Comparison of ENCODE assay signal across 13 cellular contexts in the genomic region with DNA sequence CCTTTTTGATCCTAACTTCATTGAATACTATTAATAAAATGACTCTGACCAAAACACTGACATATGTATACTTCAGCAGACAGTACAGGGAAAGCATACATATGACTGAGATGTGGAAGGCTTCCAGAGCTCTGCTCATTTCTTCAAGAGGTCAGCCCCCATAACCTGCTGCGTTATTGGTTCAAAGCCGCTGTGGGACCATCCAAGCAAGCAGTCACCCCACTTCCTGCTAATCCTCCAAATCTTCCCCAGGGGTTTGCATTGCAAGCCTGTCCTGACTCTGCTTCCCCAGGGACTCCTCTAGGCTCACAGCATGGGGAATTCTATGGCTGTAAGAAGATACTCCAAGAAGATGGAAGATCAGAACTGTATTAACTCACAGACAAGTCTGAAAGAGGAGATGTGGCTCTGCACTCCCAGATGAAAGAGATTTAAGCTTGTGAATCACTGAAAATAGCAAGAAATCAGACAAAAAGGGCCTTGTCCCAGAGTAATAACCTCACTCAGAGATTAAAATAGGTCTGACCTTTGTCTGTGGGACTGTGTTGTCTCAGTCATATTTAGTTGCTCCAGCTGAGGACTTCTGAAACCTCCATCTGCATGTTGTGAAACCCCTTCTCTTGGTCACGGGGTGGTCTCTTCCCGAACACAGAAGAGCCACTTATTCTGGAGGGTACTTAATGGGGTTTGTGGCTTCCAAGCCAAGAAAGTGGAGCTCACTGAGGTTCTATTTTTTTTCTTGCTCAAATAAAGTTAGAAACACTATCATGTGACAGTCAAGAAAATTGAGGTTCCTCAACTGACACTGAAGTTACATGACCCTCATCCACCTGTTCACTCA.
DNase-seq lines count a peak whose midpoint lies in the region; ATAC-seq, FAIRE-seq and TF ChIP-seq lines count a peak whose summit lies in the region.
"Had no signal": no experiment of that assay in that cellular context is flagged by ENCODE, and none has a peak within 500 bp of the region (broad histone marks: within the 10 kb centered on the region; RNA-seq: fewer than 3 reads in every experiment).

No MANE protein-coding gene starts in this region.

- FAIRE-seq in GM12891 (lab: Jason Lieb, UNC): peak; percentile 82

- no TSS peak for BruUV-seq in PC-9 (replicated peaks; lab: Mats Ljungman, UMichigan)

- in situ Hi-C loops in SK-MEL-5 (cut with HindIII; ENCODE audit: low pct_unique_long_range_greater_than_20kb, low sequenced_read_pairs): no loop called here

- CTCF ChIA-PET in PC-9 (lab: Charles Lee): no interaction called here
- CTCF ChIA-PET in CD4-positive, alpha-beta memory T cell (lab: Charles Lee; ENCODE audit: partially characterized antibody): no interaction called here

- no peak overlapping the region for H3K4me2 ChIP-seq in PC-9

- no peak overlapping the region for H3K4me3 ChIP-seq in PC-9
- no peak overlapping the region for H3K4me3 ChIP-seq in CD4-positive, alpha-beta memory T cell (ENCODE audit: low read length in 2 of 2)
- H3K4me3 ChIP-seq: gastrocnemius medialis had no signal

- DNase-seq in GM12891 (ENCODE audit: insufficient read length, low spot score) (no peak), SK-MEL-5 (ENCODE audit: low read depth, low spot score) (peak; percentile 95), PC-9 (no peak), HuH-7.5 (ENCODE audit: low spot score) (no peak), GOT3 (lab: John Stamatoyannopoulos, UW) (no peak)
- DNase-seq in CD4-positive, alpha-beta memory T cell: no peak
- DNase-seq: CD8-positive, alpha-beta memory T cell; gastrocnemius medialis; HFFc6; NCI-H187; T-cell had no signal

- H3K27ac Mint-ChIP-seq in CD4-positive, alpha-beta memory T cell: no peak overlapping the region
- H3K27ac Mint-ChIP-seq: CD8-positive, alpha-beta memory T cell; HFFc6; T-cell had no signal

- no peaks in the 10 kb centered on the region for H3K27me3 Mint-ChIP-seq in CD4-positive, alpha-beta memory T cell
- H3K27me3 Mint-ChIP-seq: CD8-positive, alpha-beta memory T cell; T-cell had no signal

- H3K9me2 ChIP-seq in PC-9 (ENCODE audit: insufficient read depth): no peaks in the 10 kb centered on the region

- peaks cover 0 to 5% (median 0%) of the 10 kb centered on the region in 8 donors for H3K9me3 Mint-ChIP-seq in CD4-positive, alpha-beta memory T cell
- H3K9me3 Mint-ChIP-seq: HFFc6, T-cell had no signal

- H3K4me1 ChIP-seq in PC-9 (replicated peaks; ENCODE audit: insufficient read depth): 0 out of 2 replicates have a peak, but pooled peaks cover 9% of the 10 kb centered on the region
- H3K4me1 ChIP-seq in CD4-positive, alpha-beta memory T cell (ENCODE audit: insufficient read depth, low read length): no peaks in the 10 kb centered on the region
- H3K4me1 ChIP-seq: gastrocnemius medialis had no signal

- no peaks in the 10 kb centered on the region for H3K4me1 Mint-ChIP-seq in CD4-positive, alpha-beta memory T cell
- H3K4me1 Mint-ChIP-seq: CD8-positive, alpha-beta memory T cell; T-cell had no signal

- H3K36me3 ChIP-seq in PC-9 (ENCODE audit: low read depth): no peaks in the 10 kb centered on the region
- H3K36me3 ChIP-seq in CD4-positive, alpha-beta memory T cell (ENCODE audit: insufficient read depth, low read length): no peaks in the 10 kb centered on the region
- H3K36me3 ChIP-seq: gastrocnemius medialis had no signal

- intact Hi-C loops in PC-9 (cut with micrococcal nuclease; ENCODE audit: unreplicated experiment): no loop called here
- intact Hi-C loops in CD4-positive, alpha-beta memory T cell (cut with micrococcal nuclease): no loop called here

- no peak overlapping the region for H3K4me3 Mint-ChIP-seq in CD4-positive, alpha-beta memory T cell
- H3K4me3 Mint-ChIP-seq: CD8-positive, alpha-beta memory T cell; HFFc6; T-cell had no signal

- ATAC-seq in GM19455 (IDR thresholded peaks at IDR 0.05; ENCODE audit: unreplicated experiment): peak; percentile 76
- peak; percentile 68 for ATAC-seq in HG02973 (IDR thresholded peaks at IDR 0.05; ENCODE audit: unreplicated experiment)
- ATAC-seq: gastrocnemius medialis, T-cell had no signal

- no peaks in the 10 kb centered on the region for H3K36me3 Mint-ChIP-seq in CD4-positive, alpha-beta memory T cell
- H3K36me3 Mint-ChIP-seq: CD8-positive, alpha-beta memory T cell; T-cell had no signal

- H2AFZ ChIP-seq in PC-9: no peak overlapping the region

- POLR2A ChIA-PET in PC-9 (lab: Charles Lee; ENCODE audit: unreplicated experiment): interaction anchor here (0.7 kb wide), 1 partner anchor 203 kb away, joined by 3 read pairs; no protein-coding TSS in a partner anchor
- POLR2A ChIA-PET in CD4-positive, alpha-beta memory T cell (lab: Charles Lee; ENCODE audit: partially characterized antibody): no interaction called here

- no peaks in the 10 kb centered on the region for H3K27me3 ChIP-seq in PC-9 (ENCODE audit: insufficient read depth, low read depth)
- H3K27me3 ChIP-seq in CD4-positive, alpha-beta memory T cell (ENCODE audit: insufficient read depth, low read length): no peaks in the 10 kb centered on the region
- H3K27me3 ChIP-seq: gastrocnemius medialis had no signal

- no peak overlapping the region for H3K27ac ChIP-seq in PC-9
- H3K27ac ChIP-seq in CD4-positive, alpha-beta memory T cell (ENCODE audit: low read depth, low read length): no peak overlapping the region
- H3K27ac ChIP-seq: gastrocnemius medialis had no signal

- H3F3A ChIP-seq in PC-9 (ENCODE audit: insufficient read depth, low read depth): no peaks in the 10 kb centered on the region

- H3K79me2 ChIP-seq in PC-9 (ENCODE audit: low read depth): no peaks in the 10 kb centered on the region

- no peaks in the 10 kb centered on the region for H3K9me3 ChIP-seq in PC-9 (ENCODE audit: insufficient read depth, low read depth)
- no peaks in the 10 kb centered on the region for H3K9me3 ChIP-seq in CD4-positive, alpha-beta memory T cell (ENCODE audit: control insufficient read depth in 1 of 2, low read length in 2 of 2)
- H3K9me3 ChIP-seq: gastrocnemius medialis had no signal

- no peaks in the 10 kb centered on the region for H4K20me1 ChIP-seq in PC-9 (ENCODE audit: insufficient read depth)

- TF ChIP-seq POLR2A in GM12891 (IDR thresholded peaks at IDR 0.05; ENCODE audit: low read depth, low read length): no peak

- TF ChIP-seq CTCF in PC-9 (conservative IDR thresholded peaks at IDR 0.05): no peak

TF ChIP-seq in GM12891, 5 proteins besides CTCF, POLR2A, EP300 and RAD21:
- no peak for TF ChIP-seq POLR2AphosphoS5 (IDR thresholded peaks at IDR 0.05; ENCODE audit: low read depth, low read length)
- TF ChIP-seq POU2F2 (IDR thresholded peaks at IDR 0.05; ENCODE audit: low read depth, low read length): peak; percentile 54; the same call in 1 of the 2 replicates
- no peak for TF ChIP-seq SPI1 (IDR thresholded peaks at IDR 0.05; ENCODE audit: low read depth, low read length)
- TF ChIP-seq PAX5 (IDR thresholded peaks at IDR 0.05; ENCODE audit: insufficient read depth, low read length, severe bottlenecking): no peak
- TF ChIP-seq TAF1 (IDR thresholded peaks at IDR 0.05; ENCODE audit: low read depth, low read length): no peak; the same call in 1 of the 2 replicates
